ENCODE assay signal across 8 cellular contexts in genomic region chr9:136326777-136327312, GRCh38. TPM values are rescaled to one million over a fixed set of nuclear protein-coding genes. Genes with fewer than 3 reads are reported as not detected.
A peak's percentile ranks its signal among the peaks of the same experiment; 100 is the strongest.
DNase-seq lines count a peak whose midpoint lies in the region; ATAC-seq and TF ChIP-seq lines count a peak whose summit lies in the region.

No MANE protein-coding gene starts in this region.

- ATAC-seq in GM18907 (IDR thresholded peaks at IDR 0.05; ENCODE audit: unreplicated experiment) = no peak

- H3K9me3 Mint-ChIP-seq in activated naive CD8-positive, alpha-beta T cell (ENCODE audit: low read depth) = no peaks in the 10 kb centered on the region

- DNase-seq in HFF-Myc (ENCODE audit: extremely low read depth, low read depth) = no peak
- DNase-seq in stomach = no peak
- no peak for DNase-seq in mesenteric fat pad (ENCODE audit: low spot score)
- DNase-seq in hippocampal formation (lab: John Stamatoyannopoulos, UW) = no peak
- no peak for DNase-seq in UCSD-AML1 (lab: John Stamatoyannopoulos, UW; ENCODE audit: unreplicated experiment)

- TF ChIP-seq EP300 in stomach (IDR thresholded peaks at IDR 0.05) = no peak

- no peak overlapping the region for H3K27ac Mint-ChIP-seq in activated naive CD8-positive, alpha-beta T cell

- TF ChIP-seq CTCF in HFF-Myc (IDR thresholded peaks at IDR 0.05; ENCODE audit: low read depth, low read length, missing control alignments) (no peak), stomach (IDR thresholded peaks at IDR 0.05) (no peak)

- H3K4me3 Mint-ChIP-seq in activated naive CD8-positive, alpha-beta T cell = peak overlapping the region; percentile 65

- no peaks in the 10 kb centered on the region for H3K27me3 ChIP-seq in layer of hippocampus (ENCODE audit: control insufficient read depth, insufficient read depth, low read length)
- peaks cover 0 to 16% (median 0%) of the 10 kb centered on the region in 3 donors for H3K27me3 ChIP-seq in stomach

- no peak for TF ChIP-seq POLR2A in stomach (IDR thresholded peaks at IDR 0.05)

- H3K27me3 Mint-ChIP-seq in activated naive CD8-positive, alpha-beta T cell = no peaks in the 10 kb centered on the region

- H3K36me3 ChIP-seq in stomach = no peaks in the 10 kb centered on the region

- H3K27ac ChIP-seq in layer of hippocampus (ENCODE audit: low read depth, low read length) (peak overlapping the region; percentile 84), stomach (peak overlapping the region; percentile 16 to 87 (median 74))

- no peaks in the 10 kb centered on the region for H3K36me3 Mint-ChIP-seq in activated naive CD8-positive, alpha-beta T cell

- intact Hi-C loops in stomach (cut with DNase I; ENCODE audit: low total_unique reads) = no loop called here

- peaks cover 28 to 50% (median 40%) of the 10 kb centered on the region in 4 donors for H3K4me1 ChIP-seq in stomach

- no peaks in the 10 kb centered on the region for H3K9me3 ChIP-seq in stomach

- peaks cover 3% of the 10 kb centered on the region for H3K4me1 Mint-ChIP-seq in activated naive CD8-positive, alpha-beta T cell (ENCODE audit: low read depth)

- H3K4me3 ChIP-seq in HFF-Myc (replicated peaks; ENCODE audit: low read depth, low read length) (peak overlapping the region; percentile 94), stomach (peak overlapping the region; percentile 64 to 87 (median 68))

- WGBS in stomach, 5 donors = 39 to 59% (median 46%) methylated on average over 11 to 16 of the region's 16 CpGs

RNA-seq across cellular contexts. Expression of gene GPSM1, which starts 0.5 kb away (rescaled TPM):
- total RNA-seq in stomach (10 to 100 TPM in 3 of 5 donors, 1 to 10 TPM in 2; 3.5 to 16.5 (median 14.6) TPM), mesenteric fat pad (11.0 TPM)
- polyA plus RNA-seq in stomach = 10 to 100 TPM in 1 of 3 donors, 1 to 10 TPM in 2; 6.3 to 17.4 (median 9.6) TPM

RNA-seq across cellular contexts. Expression of gene CCDC187, which starts 23.0 kb away (rescaled TPM):
- total RNA-seq in stomach (1 to 10 TPM in 2 of 5 donors, under 1 TPM in 2, not detected in 1; 0.45 to 2.8 (median 1.7) TPM), mesenteric fat pad (not detected)
- under 1 TPM; 0.12 to 0.31 (median 0.18) TPM for polyA plus RNA-seq in stomach

RNA-seq across cellular contexts. Expression of gene DNLZ, which starts 36.7 kb away (rescaled TPM):
- total RNA-seq in stomach = 10 to 100 TPM in 1 of 5 donors, 1 to 10 TPM in 3, not detected in 1; 1.3 to 10.1 (median 7.4) TPM
- polyA plus RNA-seq in stomach = 10 to 100 TPM; 13.9 to 16.8 (median 15.0) TPM
- 22.6 TPM for total RNA-seq in mesenteric fat pad

RNA-seq across cellular contexts. Expression of gene CARD9, which starts 46.6 kb away (rescaled TPM):
- 1 to 10 TPM in 3 of 5 donors, under 1 TPM in 1, not detected in 1; 0.92 to 8.2 (median 1.6) TPM for total RNA-seq in stomach
- polyA plus RNA-seq in stomach = 1 to 10 TPM in 2 of 3 donors, under 1 TPM in 1; 0.92 to 2.0 (median 1.1) TPM
- total RNA-seq in mesenteric fat pad = 4.3 TPM
